Comparison of ENCODE assay signal across 8 cellular contexts in genomic region chr16:20383106-20384029, GRCh38. TPM values are rescaled to one million over a fixed set of nuclear protein-coding genes. Genes with fewer than 3 reads are reported as not detected.
A peak's percentile ranks its signal among the peaks of the same experiment; 100 is the strongest.
DNase-seq lines count a peak whose midpoint lies in the region; ATAC-seq and TF ChIP-seq lines count a peak whose summit lies in the region.

No MANE protein-coding gene starts in this region.

- intact Hi-C loops in mucosa of descending colon (cut with DNase I, micrococcal nuclease): loop anchor here (5.0 to 10.0 kb wide), 2 partner anchors 469 to 486 kb away; no protein-coding TSS in a partner anchor

- DNase-seq in DMS53 treated with DMSO at 0.1 percent for 48 hours (lab: John Stamatoyannopoulos, UW; ENCODE audit: unreplicated experiment) (peak; percentile 46), NCI-H526 (lab: John Stamatoyannopoulos, UW) (peak; percentile 23 to 77), epidermal melanocyte (ENCODE audit: insufficient read length, low spot score) (peak; percentile 38), mucosa of descending colon (peak in 2 of 3 donors; percentile 50 to 80), cortex of kidney (lab: John Stamatoyannopoulos, UW) (no peak)
- DNase-seq in activated CD4-positive, alpha-beta T cell treated with anti-CD3 and anti-CD28 coated beads, Interleukin-2, amount 50 U/mL, for 24 hours (ENCODE audit: low read depth in 1 of 2, low spot score in 1 of 2): peak; percentile 1 to 40
- DNase-seq in stimulated activated naive CD8-positive, alpha-beta T cell treated with anti-CD3 and anti-CD28 coated beads, Interleukin-15, Interleukin-2, amounts not matched to agents 100 U/mL and 50 U/mL, for 24 hours: peak; percentile 54

- no peak overlapping the region for H3K4me3 ChIP-seq in mucosa of descending colon

- H3K9me3 ChIP-seq in mucosa of descending colon: no peaks in the 10 kb centered on the region

- H3K36me3 ChIP-seq in mucosa of descending colon (ENCODE audit: low read depth): no peaks in the 10 kb centered on the region

- no peaks in the 10 kb centered on the region for H3K4me1 ChIP-seq in mucosa of descending colon (ENCODE audit: low read depth)

- TF ChIP-seq CTCF in mucosa of descending colon (IDR thresholded peaks at IDR 0.05): peak; percentile 63

- ATAC-seq in HG03175 (IDR thresholded peaks at IDR 0.05; ENCODE audit: unreplicated experiment) (peak; percentile 66), mucosa of descending colon (peak; percentile 92)
- ATAC-seq in stimulated activated naive CD8-positive, alpha-beta T cell treated with anti-CD3 and anti-CD28 coated beads, Interleukin-15, Interleukin-2, amounts not matched to agents 100 U/mL and 50 U/mL, for 24 hours: peak; percentile 74

RNA-seq across cellular contexts. Expression of gene PDILT, which starts 21.2 kb away (rescaled TPM):
- not detected for total RNA-seq in mucosa of descending colon

RNA-seq across cellular contexts. Expression of gene ACSM5, which starts 26.0 kb away (rescaled TPM):
- total RNA-seq in mucosa of descending colon: 1 to 10 TPM in 1 of 3 donors, under 1 TPM in 2; 0.67 to 5.1 (median 0.89) TPM

RNA-seq across cellular contexts. Expression of gene UMOD, which starts 30.9 kb away (rescaled TPM):
- not detected for total RNA-seq in mucosa of descending colon

RNA-seq across cellular contexts. Expression of gene GP2, which starts 56.1 kb away (rescaled TPM):
- 1 to 10 TPM in 2 of 3 donors, under 1 TPM in 1; 0.85 to 6.2 (median 2.5) TPM for total RNA-seq in mucosa of descending colon
